1 cellular context compared by ENCODE assay signal in genomic region chr7:143380264-143380645, GRCh38.
TF ChIP-seq lines count a peak whose summit lies in the region.

No MANE protein-coding gene starts in this region.

TF ChIP-seq in K562, 482 proteins besides CTCF, POLR2A, EP300 and RAD21 (continued from another document and continues in another):
- TF ChIP-seq CTCFL (IDR thresholded peaks at IDR 0.05; ENCODE audit: borderline replicate concordance, insufficient read depth, low read depth, low read length, poor library complexity, severe bottlenecking) (peak; percentile 87), ZBTB7A (IDR thresholded peaks at IDR 0.05; ENCODE audit: borderline replicate concordance, control insufficient read depth, low read depth, low read length) (peak; percentile 95), SIX5 (IDR thresholded peaks at IDR 0.05; ENCODE audit: borderline replicate concordance in 1 of 2, insufficient read depth in 1 of 2, low read depth in 1 of 2, low read length in 2 of 2) (no peak), FOXO4 (CRISPR knock-in tag; IDR thresholded peaks at IDR 0.05) (0 out of 2 replicates have a peak, but pooled peaks have one; percentile 30), CREM (IDR thresholded peaks at IDR 0.05; ENCODE audit: low read depth) (0 out of 2 replicates have a peak, but pooled peaks have one; percentile 10), CTBP1 (IDR thresholded peaks at IDR 0.05; ENCODE audit: borderline replicate concordance) (0 out of 2 replicates have a peak, but pooled peaks have one; percentile 19), ZBTB17 (CRISPR knock-in tag; IDR thresholded peaks at IDR 0.05) (peak; percentile 71; the same call in 1 of the 2 replicates), NBN (IDR thresholded peaks at IDR 0.05; ENCODE audit: low read depth) (peak; percentile 62; the same call in 1 of the 2 replicates), KAT8 (IDR thresholded peaks at IDR 0.05; ENCODE audit: low read depth) (no peak), LCOR (CRISPR knock-in tag; IDR thresholded peaks at IDR 0.05) (peak; percentile 67; the same call in 1 of the 2 replicates), NR0B1 (IDR thresholded peaks at IDR 0.05; ENCODE audit: partially characterized antibody) (no peak), RB1 (IDR thresholded peaks at IDR 0.05; ENCODE audit: low read depth) (peak; percentile 69), SMC3 (conservative IDR thresholded peaks at IDR 0.05; ENCODE audit: insufficient read depth, low read depth, low read length) (0 out of 2 replicates have a peak, but pooled peaks have one; percentile 20), KDM5B (IDR thresholded peaks at IDR 0.05; ENCODE audit: insufficient replicate concordance, low read depth, low read length) (peak; percentile 73), ZKSCAN1 (IDR thresholded peaks at IDR 0.05; ENCODE audit: low read depth, low read length) (peak; percentile 60; the same call in 1 of the 2 replicates), SIN3A (IDR thresholded peaks at IDR 0.05; ENCODE audit: borderline replicate concordance in 2 of 2, control insufficient read depth in 1 of 2, low read depth in 2 of 2, low read length in 2 of 2) (0 out of 4 replicates have a peak, but pooled peaks of 1 of the 2 experiments have one; percentile 18), PCBP1 (IDR thresholded peaks at IDR 0.05; ENCODE audit: low read depth, low read length, poor library complexity, severe bottlenecking) (peak; percentile 85), TEAD2 (tag; IDR thresholded peaks at IDR 0.05) (no peak), TBP (optimal IDR thresholded peaks at IDR 0.05; ENCODE audit: low read depth, low read length) (peak; percentile 37), HMGXB4 (CRISPR knock-in tag; IDR thresholded peaks at IDR 0.05) (peak; percentile 60; the same call in 1 of the 2 replicates), NEUROD1 (IDR thresholded peaks at IDR 0.05; ENCODE audit: borderline replicate concordance, low read depth, low read length, partially characterized antibody) (peak; percentile 39), TAF1 (IDR thresholded peaks at IDR 0.05; ENCODE audit: control insufficient read depth, extremely low read depth, insufficient read depth, low read length, severe bottlenecking) (peak; percentile 77), ZNF592 (IDR thresholded peaks at IDR 0.05) (peak; percentile 67; the same call in 1 of the 2 replicates), NFIX (CRISPR knock-in tag; IDR thresholded peaks at IDR 0.05; ENCODE audit: low read depth) (no peak), ZBTB5 (IDR thresholded peaks at IDR 0.05) (peak; percentile 93), E2F6 (IDR thresholded peaks at IDR 0.05; ENCODE audit: borderline replicate concordance in 1 of 2, extremely low read depth in 1 of 2, insufficient read depth in 1 of 2, insufficient read length in 1 of 2, low read depth in 1 of 2, low read length in 1 of 2, poor library complexity in 1 of 2, severe bottlenecking in 1 of 2) (peak in 1 of 2 experiments; percentile 45)
